Comparison of ENCODE assay signal across 33 cellular contexts in genomic region chr2:78056976-78057375, GRCh38.
DNase-seq lines count a peak whose midpoint lies in the region; ATAC-seq and TF ChIP-seq lines count a peak whose summit lies in the region.
"Had no signal": no experiment of that assay in that cellular context is flagged by ENCODE, and none has a peak within 500 bp of the region (broad histone marks: within the 10 kb centered on the region; RNA-seq: fewer than 3 reads in every experiment).

No MANE protein-coding gene starts in this region.

- H2BK5ac ChIP-seq in mesendoderm (ENCODE audit: low read length), result no peak overlapping the region

- no peak overlapping the region for H3K4me2 ChIP-seq in mesendoderm (ENCODE audit: low read length)
- H3K4me2 ChIP-seq: A549; BLaER1; BLaER1 treated with 17β-estradiol and CSF1 and Interleukin-3, amounts not matched to agents 10 nM and 100 nM had no signal

- ATAC-seq in WTC11, result no peak
- ATAC-seq: A549; CD8-positive, alpha-beta T cell had no signal

- H3K27me3 ChIP-seq in endodermal cell (ENCODE audit: control insufficient read depth, insufficient read depth, low read length, poor library complexity, severe bottlenecking), result no peaks in the 10 kb centered on the region
- no peaks in the 10 kb centered on the region for H3K27me3 ChIP-seq in mesendoderm (ENCODE audit: insufficient read depth, low read length, poor library complexity)
- H3K27me3 ChIP-seq: BE2C; BLaER1; BLaER1 treated with 17β-estradiol and CSF1 and Interleukin-3, amounts not matched to agents 10 nM and 100 nM had no signal

- H4K5ac ChIP-seq in mesendoderm (ENCODE audit: low read length), result no peak overlapping the region

- DNase-seq in WTC11 (ENCODE audit: low spot score), result no peak
- no peak for DNase-seq in endodermal cell
- peak; percentile 81 for DNase-seq in mesendoderm
- no peak for DNase-seq in NCI-H128 (lab: John Stamatoyannopoulos, UW; ENCODE audit: unreplicated experiment)
- no peak for DNase-seq in NK-92 (lab: John Stamatoyannopoulos, UW; ENCODE audit: unreplicated experiment)
- no peak for DNase-seq in NCI-H1930 (lab: John Stamatoyannopoulos, UW)
- DNase-seq: 8988T; ACHN; AML-193; BE2C; C1 segment of cervical spinal cord; Caco-2; Calu3; CD4-positive, alpha-beta memory T cell; CD4-positive, alpha-beta T cell; CD4-positive, CD25-positive, alpha-beta regulatory T cell; CD8-positive, alpha-beta memory T cell; CD8-positive, alpha-beta T cell; COR-L47; DMS 273 treated with DMSO at 0.1 percent for 48 hours; DMS153; DMS53; DMS79; DMS79 treated with DMSO at 0.1 percent for 48 hours; DND-41; EL had no signal

- H4K8ac ChIP-seq in mesendoderm (ENCODE audit: low read depth, low read length), result no peak overlapping the region

- CTCF ChIA-PET in WTC11 (lab: Charles Lee), result no interaction called here

- H3K27ac Mint-ChIP-seq in WTC11, result no peak overlapping the region
- H3K27ac Mint-ChIP-seq in endodermal cell, result peak overlapping the region; percentile 91
- H3K27ac Mint-ChIP-seq: B cell; CD14-positive monocyte; CD4-positive, alpha-beta memory T cell; CD4-positive, alpha-beta T cell; CD4-positive, CD25-positive, alpha-beta regulatory T cell; CD8-positive, alpha-beta memory T cell; CD8-positive, alpha-beta T cell had no signal

- POLR2A ChIA-PET in WTC11 (lab: Charles Lee), result no interaction called here

- no peaks in the 10 kb centered on the region for H3K79me2 ChIP-seq in mesendoderm (ENCODE audit: control insufficient read depth, insufficient read depth, low read length)

- H3K4me3 ChIP-seq in endodermal cell (ENCODE audit: low read length) (no peak overlapping the region), mesendoderm (ENCODE audit: low read length) (no peak overlapping the region)
- H3K4me3 ChIP-seq: A549; BLaER1; BLaER1 treated with 17β-estradiol and CSF1 and Interleukin-3, amounts not matched to agents 10 nM and 100 nM had no signal

- no peaks in the 10 kb centered on the region for H3K27me3 Mint-ChIP-seq in WTC11 (ENCODE audit: low read depth)
- H3K27me3 Mint-ChIP-seq in endodermal cell (ENCODE audit: insufficient read depth), result peaks cover 8% of the 10 kb centered on the region
- H3K27me3 Mint-ChIP-seq: B cell; CD4-positive, alpha-beta memory T cell; CD4-positive, alpha-beta T cell; CD4-positive, CD25-positive, alpha-beta regulatory T cell; CD8-positive, alpha-beta memory T cell had no signal

- H2AK5ac ChIP-seq in mesendoderm (ENCODE audit: low read length), result no peak overlapping the region

- no peak overlapping the region for H2BK15ac ChIP-seq in mesendoderm (replicated peaks; ENCODE audit: low read depth)

- no peak overlapping the region for H3K4ac ChIP-seq in mesendoderm (ENCODE audit: low read depth, low read length)

- no peak overlapping the region for H2BK120ac ChIP-seq in mesendoderm (ENCODE audit: low read depth, low read length)

- H3K79me1 ChIP-seq in mesendoderm (ENCODE audit: low read length), result no peaks in the 10 kb centered on the region

- no peak overlapping the region for H3K23ac ChIP-seq in mesendoderm (ENCODE audit: low read length)

- H3K4me1 ChIP-seq in endodermal cell (ENCODE audit: control insufficient read depth, insufficient read depth, low read length) (peaks cover 2% of the 10 kb centered on the region), mesendoderm (ENCODE audit: control insufficient read depth, low read depth, low read length) (peaks cover 2% of the 10 kb centered on the region)
- H3K4me1 ChIP-seq: A549; BE2C; BLaER1; BLaER1 treated with 17β-estradiol and CSF1 and Interleukin-3, amounts not matched to agents 10 nM and 100 nM; Caco-2 had no signal

- H3K9me3 Mint-ChIP-seq in WTC11 (peaks cover 46% of the 10 kb centered on the region), endodermal cell (peaks cover 50% of the 10 kb centered on the region)

- H3K4me1 Mint-ChIP-seq in WTC11 (peaks cover 6% of the 10 kb centered on the region), endodermal cell (peaks cover 27% of the 10 kb centered on the region)
- H3K4me1 Mint-ChIP-seq: B cell; CD14-positive monocyte; CD4-positive, alpha-beta memory T cell; CD4-positive, CD25-positive, alpha-beta regulatory T cell; CD8-positive, alpha-beta memory T cell had no signal

- H3K36me3 ChIP-seq in endodermal cell (ENCODE audit: control insufficient read depth, insufficient read depth, low read length) (no peaks in the 10 kb centered on the region), mesendoderm (ENCODE audit: control insufficient read depth, insufficient read depth, low read length) (no peaks in the 10 kb centered on the region)
- H3K36me3 ChIP-seq: BE2C; BLaER1; BLaER1 treated with 17β-estradiol and CSF1 and Interleukin-3, amounts not matched to agents 10 nM and 100 nM had no signal

- H3K36me3 Mint-ChIP-seq in WTC11 (peaks cover 11% of the 10 kb centered on the region), endodermal cell (ENCODE audit: low read depth) (peaks cover 13% of the 10 kb centered on the region)
- H3K36me3 Mint-ChIP-seq: CD14-positive monocyte; CD4-positive, alpha-beta memory T cell; CD4-positive, CD25-positive, alpha-beta regulatory T cell; CD8-positive, alpha-beta T cell had no signal

- H3K18ac ChIP-seq in mesendoderm (ENCODE audit: low read length), result no peak overlapping the region

- no peak overlapping the region for H3K27ac ChIP-seq in endodermal cell (ENCODE audit: low read depth, low read length)
- H3K27ac ChIP-seq in mesendoderm (ENCODE audit: low read depth, low read length), result no peak overlapping the region
- H3K27ac ChIP-seq: 22Rv1; A549; BLaER1; BLaER1 treated with 17β-estradiol and CSF1 and Interleukin-3, amounts not matched to agents 10 nM and 100 nM; C4-2B had no signal

- TF ChIP-seq CTCF in WTC11 (IDR thresholded peaks at IDR 0.05) (no peak), endodermal cell (conservative IDR thresholded peaks at IDR 0.05) (no peak)

- H3K9me3 ChIP-seq in endodermal cell (ENCODE audit: control insufficient read depth, low read length), result peaks cover 60% of the 10 kb centered on the region
- H3K9me3 ChIP-seq: BE2C, BLaER1 had no signal

- H3K9ac ChIP-seq in endodermal cell (ENCODE audit: extremely low read depth, low read length, poor library complexity, severe bottlenecking) (no peak overlapping the region), mesendoderm (ENCODE audit: low read length) (no peak overlapping the region)
- H3K9ac ChIP-seq: BLaER1; BLaER1 treated with 17β-estradiol and CSF1 and Interleukin-3, amounts not matched to agents 10 nM and 100 nM had no signal

- H3K4me3 Mint-ChIP-seq in WTC11 (no peak overlapping the region), endodermal cell (peak overlapping the region; percentile 16)
- H3K4me3 Mint-ChIP-seq: B cell; CD14-positive monocyte; CD4-positive, alpha-beta memory T cell; CD4-positive, alpha-beta T cell; CD4-positive, CD25-positive, alpha-beta regulatory T cell; CD8-positive, alpha-beta memory T cell; CD8-positive, alpha-beta T cell had no signal

- H3K56ac ChIP-seq in mesendoderm (ENCODE audit: low read length), result no peak overlapping the region

TF ChIP-seq in WTC11, 78 proteins besides CTCF, POLR2A, EP300 and RAD21:
- TF ChIP-seq ZNF317 (CRISPR knock-in tag; IDR thresholded peaks at IDR 0.05; ENCODE audit: borderline replicate concordance, low read depth) (0 out of 2 replicates have a peak, but pooled peaks have one; percentile 10), SMAD3 (CRISPR knock-in tag; IDR thresholded peaks at IDR 0.05; ENCODE audit: borderline replicate concordance) (no peak), NFATC4 (CRISPR knock-in tag; IDR thresholded peaks at IDR 0.05) (no peak), PRDM15 (CRISPR knock-in tag; IDR thresholded peaks at IDR 0.05) (no peak)
